1 cellular context compared by ENCODE assay signal in the genomic region with DNA sequence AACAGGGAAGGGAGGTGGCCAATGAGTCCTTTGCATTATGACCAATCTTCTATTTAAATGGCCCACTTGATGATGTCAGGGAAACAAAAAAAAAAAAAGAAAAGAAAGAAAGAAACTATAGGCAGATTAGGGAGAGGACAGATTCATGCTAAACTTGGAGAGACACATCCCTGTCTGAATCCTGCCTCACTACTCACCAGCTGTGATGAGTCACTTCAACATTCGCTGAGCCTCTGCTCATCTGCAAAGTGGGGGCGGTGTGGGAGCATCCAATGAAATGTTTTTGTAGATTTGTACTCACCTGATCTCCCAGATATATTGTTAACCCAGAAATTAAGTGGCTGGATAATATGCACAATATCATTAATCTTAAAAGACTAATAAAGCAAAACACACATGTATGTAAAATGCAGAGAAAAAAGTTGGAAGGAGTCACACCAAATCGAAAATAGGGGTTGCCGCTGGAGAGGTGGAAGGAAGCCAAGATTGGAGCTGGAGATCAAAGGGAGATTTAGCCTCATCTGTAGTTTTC.
TF ChIP-seq lines count a peak whose summit lies in the region.

No MANE protein-coding gene starts in this region.

TF ChIP-seq in K562, 482 proteins besides CTCF, POLR2A, EP300 and RAD21 (continued from another document):
- TF ChIP-seq, protein P1, sequence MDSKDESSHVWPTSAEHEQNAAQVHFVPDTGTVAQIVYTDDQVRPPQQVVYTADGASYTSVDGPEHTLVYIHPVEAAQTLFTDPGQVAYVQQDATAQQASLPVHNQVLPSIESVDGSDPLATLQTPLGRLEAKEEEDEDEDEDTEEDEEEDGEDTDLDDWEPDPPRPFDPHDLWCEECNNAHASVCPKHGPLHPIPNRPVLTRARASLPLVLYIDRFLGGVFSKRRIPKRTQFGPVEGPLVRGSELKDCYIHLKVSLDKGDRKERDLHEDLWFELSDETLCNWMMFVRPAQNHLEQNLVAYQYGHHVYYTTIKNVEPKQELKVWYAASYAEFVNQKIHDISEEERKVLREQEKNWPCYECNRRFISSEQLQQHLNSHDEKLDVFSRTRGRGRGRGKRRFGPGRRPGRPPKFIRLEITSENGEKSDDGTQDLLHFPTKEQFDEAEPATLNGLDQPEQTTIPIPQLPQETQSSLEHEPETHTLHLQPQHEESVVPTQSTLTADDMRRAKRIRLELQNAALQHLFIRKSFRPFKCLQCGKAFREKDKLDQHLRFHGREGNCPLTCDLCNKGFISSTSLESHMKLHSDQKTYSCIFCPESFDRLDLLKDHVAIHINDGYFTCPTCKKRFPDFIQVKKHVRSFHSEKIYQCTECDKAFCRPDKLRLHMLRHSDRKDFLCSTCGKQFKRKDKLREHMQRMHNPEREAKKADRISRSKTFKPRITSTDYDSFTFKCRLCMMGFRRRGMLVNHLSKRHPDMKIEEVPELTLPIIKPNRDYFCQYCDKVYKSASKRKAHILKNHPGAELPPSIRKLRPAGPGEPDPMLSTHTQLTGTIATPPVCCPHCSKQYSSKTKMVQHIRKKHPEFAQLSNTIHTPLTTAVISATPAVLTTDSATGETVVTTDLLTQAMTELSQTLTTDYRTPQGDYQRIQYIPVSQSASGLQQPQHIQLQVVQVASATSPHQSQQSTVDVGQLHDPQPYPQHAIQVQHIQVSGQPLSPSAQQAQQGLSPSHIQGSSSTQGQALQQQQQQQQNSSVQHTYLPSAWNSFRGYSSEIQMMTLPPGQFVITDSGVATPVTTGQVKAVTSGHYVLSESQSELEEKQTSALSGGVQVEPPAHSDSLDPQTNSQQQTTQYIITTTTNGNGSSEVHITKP (IDR thresholded peaks at IDR 0.05; ENCODE audit: partially characterized antibody) = peak; percentile 82
- TF ChIP-seq HMGN3 (IDR thresholded peaks at IDR 0.05; ENCODE audit: borderline replicate concordance, extremely low read depth, insufficient read length, low read depth, low read length) = no peak
- TF ChIP-seq, protein P2, sequence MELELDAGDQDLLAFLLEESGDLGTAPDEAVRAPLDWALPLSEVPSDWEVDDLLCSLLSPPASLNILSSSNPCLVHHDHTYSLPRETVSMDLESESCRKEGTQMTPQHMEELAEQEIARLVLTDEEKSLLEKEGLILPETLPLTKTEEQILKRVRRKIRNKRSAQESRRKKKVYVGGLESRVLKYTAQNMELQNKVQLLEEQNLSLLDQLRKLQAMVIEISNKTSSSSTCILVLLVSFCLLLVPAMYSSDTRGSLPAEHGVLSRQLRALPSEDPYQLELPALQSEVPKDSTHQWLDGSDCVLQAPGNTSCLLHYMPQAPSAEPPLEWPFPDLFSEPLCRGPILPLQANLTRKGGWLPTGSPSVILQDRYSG (tag; conservative IDR thresholded peaks at IDR 0.05; ENCODE audit: low read depth) = no peak
- peak; percentile 22; the same call in 1 of the 2 replicates for TF ChIP-seq CBFA2T2 (conservative IDR thresholded peaks at IDR 0.05)
- peak; percentile 9; the same call in 1 of the 2 replicates for TF ChIP-seq ZNF384 (IDR thresholded peaks at IDR 0.05; ENCODE audit: low read depth, low read length)
- TF ChIP-seq NFE2 (IDR thresholded peaks at IDR 0.05; ENCODE audit: low read depth) = peak; percentile 65
- TF ChIP-seq, protein P3, sequence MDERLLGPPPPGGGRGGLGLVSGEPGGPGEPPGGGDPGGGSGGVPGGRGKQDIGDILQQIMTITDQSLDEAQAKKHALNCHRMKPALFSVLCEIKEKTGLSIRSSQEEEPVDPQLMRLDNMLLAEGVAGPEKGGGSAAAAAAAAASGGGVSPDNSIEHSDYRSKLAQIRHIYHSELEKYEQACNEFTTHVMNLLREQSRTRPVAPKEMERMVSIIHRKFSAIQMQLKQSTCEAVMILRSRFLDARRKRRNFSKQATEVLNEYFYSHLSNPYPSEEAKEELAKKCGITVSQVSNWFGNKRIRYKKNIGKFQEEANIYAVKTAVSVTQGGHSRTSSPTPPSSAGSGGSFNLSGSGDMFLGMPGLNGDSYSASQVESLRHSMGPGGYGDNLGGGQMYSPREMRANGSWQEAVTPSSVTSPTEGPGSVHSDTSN (CRISPR knock-in tag; IDR thresholded peaks at IDR 0.05; ENCODE audit: low read depth) = no peak
- TF ChIP-seq, protein P3 (tag; conservative IDR thresholded peaks at IDR 0.05; ENCODE audit: low read depth) = 0 out of 2 replicates have a peak, but pooled peaks have one; percentile 35
